In genomic region chr18:25604231-25604908, GRCh38 we compare ENCODE assay signal across 21 cellular contexts.
"Had no signal": no experiment of that assay in that cellular context is flagged by ENCODE, and none has a peak within 500 bp of the region (broad histone marks: within the 10 kb centered on the region; RNA-seq: fewer than 3 reads in every experiment).

No MANE protein-coding gene starts in this region.

- H3K27ac ChIP-seq: brain microvascular endothelial cell, cardiac muscle cell, SK-N-MC had no signal

- DNase-seq: activated CD4-positive, alpha-beta T cell treated with anti-CD3 and anti-CD28 coated beads for 4 hours; activated CD8-positive, alpha-beta memory T cell treated with anti-CD3 and anti-CD28 coated beads, Interleukin-2, amount 50 U/mL, for 4 hours; activated CD8-positive, alpha-beta T cell treated with anti-CD3 and anti-CD28 coated beads for 36 hours; activated gamma-delta T cell treated with Interleukin-2 at 50 U/mL for 16 hours; activated naive CD4-positive, alpha-beta T cell treated with anti-CD3 and anti-CD28 coated beads, Interleukin-2, amount 10 ng/mL, durations not matched to agents 7 days and 5 days; activated naive CD8-positive, alpha-beta T cell treated with anti-CD3 and anti-CD28 coated beads for 36 hours; activated T-cell treated with anti-CD3 and anti-CD28 coated beads, Interleukin-2, amount 50 U/mL, for 72 hours; brain microvascular endothelial cell; Karpas-422; NCI-H1105 treated with DMSO at 0.1 percent for 48 hours; NCI-H146; NCI-H187 treated with DMSO at 0.1 percent for 48 hours; NCI-H2171; NCI-H2227 treated with DMSO at 0.1 percent for 48 hours; NCI-H774; SIG-M5; SW 1271 had no signal

- ATAC-seq: activated CD4-positive, CD25-positive, alpha-beta regulatory T cell treated with anti-CD3 and anti-CD28 coated beads, Interleukin-2, amount 50 U/mL, for 24 hours; activated CD8-positive, alpha-beta T cell treated with anti-CD3 and anti-CD28 coated beads for 36 hours; activated T-cell treated with anti-CD3 and anti-CD28 coated beads, Interleukin-2, amount 50 U/mL, for 72 hours; K562 had no signal

- H3K36me3 ChIP-seq: brain microvascular endothelial cell, cardiac muscle cell had no signal

- H3K4me3 ChIP-seq: cardiac muscle cell, K562, SK-N-MC had no signal

- H3K27me3 ChIP-seq: brain microvascular endothelial cell, cardiac muscle cell had no signal
